ENCODE assay signal across 13 cellular contexts in the genomic region with DNA sequence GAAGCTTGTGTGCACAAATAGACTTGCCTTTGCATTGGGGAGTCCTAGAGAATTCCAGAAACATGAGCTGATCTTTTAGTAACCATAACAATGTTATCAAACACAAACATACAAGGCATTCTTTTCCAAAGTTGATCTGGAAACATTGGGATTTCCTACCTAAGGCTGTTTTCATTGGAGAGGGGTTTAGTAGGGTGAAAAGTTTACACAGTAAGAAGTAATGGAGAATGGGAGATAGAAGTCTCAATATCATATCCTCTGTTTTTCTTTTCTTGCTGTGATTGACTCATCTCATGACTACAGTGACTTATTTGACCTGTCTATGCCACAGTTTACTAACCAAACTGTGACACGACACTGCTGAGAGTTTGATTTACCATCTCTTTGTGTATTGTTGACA.
DNase-seq lines count a peak whose midpoint lies in the region; ATAC-seq and TF ChIP-seq lines count a peak whose summit lies in the region.
"Had no signal": no experiment of that assay in that cellular context is flagged by ENCODE, and none has a peak within 500 bp of the region (broad histone marks: within the 10 kb centered on the region; RNA-seq: fewer than 3 reads in every experiment).

No MANE protein-coding gene starts in this region.

- H3K9me3 Mint-ChIP-seq in stimulated activated naive CD8-positive, alpha-beta T cell treated with anti-CD3 and anti-CD28 coated beads, Interleukin-15, amount 100 ng/mL, for 72 hours, result no peaks in the 10 kb centered on the region
- H3K9me3 Mint-ChIP-seq: stimulated activated naive CD8-positive, alpha-beta T cell treated with anti-CD3 and anti-CD28 coated beads, Interleukin-15, Interleukin-2, amounts not matched to agents 100 ng/mL and 50 ng/mL, for 24 hours had no signal

- no peak overlapping the region for H3K4me3 Mint-ChIP-seq in stimulated activated naive CD8-positive, alpha-beta T cell treated with anti-CD3 and anti-CD28 coated beads, Interleukin-15, amount 100 ng/mL, for 72 hours
- H3K4me3 Mint-ChIP-seq: stimulated activated naive CD8-positive, alpha-beta T cell treated with anti-CD3 and anti-CD28 coated beads, Interleukin-15, Interleukin-2, amounts not matched to agents 100 ng/mL and 50 ng/mL, for 24 hours had no signal

- H3K27ac Mint-ChIP-seq in stimulated activated naive CD8-positive, alpha-beta T cell treated with anti-CD3 and anti-CD28 coated beads, Interleukin-15, amount 100 ng/mL, for 72 hours, result no peak overlapping the region
- H3K27ac Mint-ChIP-seq: stimulated activated naive CD8-positive, alpha-beta T cell treated with anti-CD3 and anti-CD28 coated beads, Interleukin-15, Interleukin-2, amounts not matched to agents 100 ng/mL and 50 ng/mL, for 24 hours had no signal

- ATAC-seq in stimulated activated naive CD8-positive, alpha-beta T cell treated with anti-CD3 and anti-CD28 coated beads, Interleukin-15, amount 100 ng/mL, for 72 hours, result peak; percentile 53
- ATAC-seq in stimulated activated naive CD8-positive, alpha-beta T cell treated with anti-CD3 and anti-CD28 coated beads, Interleukin-15, Interleukin-2, amounts not matched to agents 100 U/mL and 50 U/mL, for 24 hours, result no peak
- peak; percentile 82 for ATAC-seq in HG03060 (IDR thresholded peaks at IDR 0.05; ENCODE audit: low read depth, unreplicated experiment)

- no peak for DNase-seq in stimulated activated naive CD8-positive, alpha-beta T cell treated with anti-CD3 and anti-CD28 coated beads, Interleukin-15, amount 100 ng/mL, for 72 hours
- DNase-seq in stimulated activated naive CD8-positive, alpha-beta T cell treated with anti-CD3 and anti-CD28 coated beads, Interleukin-15, Interleukin-2, amounts not matched to agents 100 U/mL and 50 U/mL, for 24 hours, result no peak
- peak; percentile 69 for DNase-seq in choroid plexus epithelial cell (ENCODE audit: low read depth)
- DNase-seq in COLO668 (lab: John Stamatoyannopoulos, UW; ENCODE audit: unreplicated experiment), result no peak
- no peak for DNase-seq in NCI-H2227 (lab: John Stamatoyannopoulos, UW; ENCODE audit: unreplicated experiment)
- DNase-seq in GDM1 (lab: John Stamatoyannopoulos, UW), result no peak
- DNase-seq in OCI-M1 (lab: John Stamatoyannopoulos, UW), result no peak
- DNase-seq: activated effector memory CD4-positive, alpha-beta T cell treated with anti-CD3 and anti-CD28 coated beads, Interleukin-2, amount 50 U/mL, for 16 hours; AML-193; heart right ventricle; MM.1S had no signal

- H3K4me3 ChIP-seq in choroid plexus epithelial cell (ENCODE audit: low read depth, low read length), result no peak overlapping the region
- H3K4me3 ChIP-seq: heart right ventricle had no signal

- no peak for TF ChIP-seq CTCF in choroid plexus epithelial cell (conservative IDR thresholded peaks at IDR 0.05; ENCODE audit: low read depth, low read length)

- no peaks in the 10 kb centered on the region for H3K27me3 Mint-ChIP-seq in stimulated activated naive CD8-positive, alpha-beta T cell treated with anti-CD3 and anti-CD28 coated beads, Interleukin-15, amount 100 ng/mL, for 72 hours
- H3K27me3 Mint-ChIP-seq: stimulated activated naive CD8-positive, alpha-beta T cell treated with anti-CD3 and anti-CD28 coated beads, Interleukin-15, Interleukin-2, amounts not matched to agents 100 ng/mL and 50 ng/mL, for 24 hours had no signal

- no peaks in the 10 kb centered on the region for H3K4me1 Mint-ChIP-seq in stimulated activated naive CD8-positive, alpha-beta T cell treated with anti-CD3 and anti-CD28 coated beads, Interleukin-15, amount 100 ng/mL, for 72 hours
